Comparison of ENCODE assay signal across 18 cellular contexts in genomic region chr1:24935196-24935526, GRCh38. TPM values are rescaled to one million over a fixed set of nuclear protein-coding genes. Genes with fewer than 3 reads are reported as not detected.
DNase-seq lines count a peak whose midpoint lies in the region; ATAC-seq lines count a peak whose summit lies in the region.
"Had no signal": no experiment of that assay in that cellular context is flagged by ENCODE, and none has a peak within 500 bp of the region (broad histone marks: within the 10 kb centered on the region; RNA-seq: fewer than 3 reads in every experiment).

No MANE protein-coding gene starts in this region.

- no peak for ATAC-seq in activated naive CD4-positive, alpha-beta T cell treated with anti-CD3 and anti-CD28 coated beads, Interleukin-2, amount 50 U/mL, for 72 hours
- no peak for ATAC-seq in stimulated activated naive CD8-positive, alpha-beta T cell treated with anti-CD3 and anti-CD28 coated beads, Interleukin-15, amount 100 ng/mL, for 72 hours
- ATAC-seq: PC-3 had no signal

- peaks cover 19 to 37% (median 22%) of the 10 kb centered on the region in 3 donors for H3K4me1 Mint-ChIP-seq in IgD-negative memory B cell
- peaks cover 75% of the 10 kb centered on the region for H3K4me1 Mint-ChIP-seq in activated naive CD8-positive, alpha-beta T cell treated with anti-CD3 and anti-CD28 coated beads for 36 hours
- H3K4me1 Mint-ChIP-seq in stimulated activated naive CD8-positive, alpha-beta T cell treated with anti-CD3 and anti-CD28 coated beads, Interleukin-15, amount 100 ng/mL, for 72 hours = peaks cover 96% of the 10 kb centered on the region

- peak overlapping the region in 3 of 4 donors; percentile 59 to 89 (median 84) for H3K4me3 Mint-ChIP-seq in IgD-negative memory B cell
- H3K4me3 Mint-ChIP-seq in activated naive CD8-positive, alpha-beta T cell treated with anti-CD3 and anti-CD28 coated beads for 36 hours = no peak overlapping the region
- H3K4me3 Mint-ChIP-seq in stimulated activated naive CD8-positive, alpha-beta T cell treated with anti-CD3 and anti-CD28 coated beads, Interleukin-15, amount 100 ng/mL, for 72 hours = peak overlapping the region; percentile 51 to 54
- H3K4me3 Mint-ChIP-seq: CD4-positive, alpha-beta T cell had no signal

- H3K9me3 Mint-ChIP-seq in activated naive CD4-positive, alpha-beta T cell treated with anti-CD3 and anti-CD28 coated beads, Interleukin-2, amount 50 U/mL, for 72 hours = no peaks in the 10 kb centered on the region
- no peaks in the 10 kb centered on the region for H3K9me3 Mint-ChIP-seq in IgD-negative memory B cell
- no peaks in the 10 kb centered on the region for H3K9me3 Mint-ChIP-seq in activated naive CD8-positive, alpha-beta T cell treated with anti-CD3 and anti-CD28 coated beads for 36 hours
- H3K9me3 Mint-ChIP-seq in stimulated activated naive CD8-positive, alpha-beta T cell treated with anti-CD3 and anti-CD28 coated beads, Interleukin-15, amount 100 ng/mL, for 72 hours = no peaks in the 10 kb centered on the region
- H3K9me3 Mint-ChIP-seq: CD4-positive, alpha-beta T cell had no signal

- peaks cover 6 to 29% of the 10 kb centered on the region in 2 donors for H3K36me3 Mint-ChIP-seq in activated naive CD4-positive, alpha-beta T cell treated with anti-CD3 and anti-CD28 coated beads, Interleukin-2, amount 50 U/mL, for 72 hours
- no peaks in the 10 kb centered on the region for H3K36me3 Mint-ChIP-seq in IgD-negative memory B cell
- H3K36me3 Mint-ChIP-seq in activated naive CD8-positive, alpha-beta T cell treated with anti-CD3 and anti-CD28 coated beads for 36 hours = peaks cover 57% of the 10 kb centered on the region

- H3K27me3 Mint-ChIP-seq in IgD-negative memory B cell = no peaks in the 10 kb centered on the region
- H3K27me3 Mint-ChIP-seq in activated naive CD8-positive, alpha-beta T cell treated with anti-CD3 and anti-CD28 coated beads for 36 hours = no peaks in the 10 kb centered on the region
- no peaks in the 10 kb centered on the region for H3K27me3 Mint-ChIP-seq in stimulated activated naive CD8-positive, alpha-beta T cell treated with anti-CD3 and anti-CD28 coated beads, Interleukin-15, amount 100 ng/mL, for 72 hours
- H3K27me3 Mint-ChIP-seq: CD4-positive, alpha-beta T cell had no signal

- DNase-seq in activated naive CD4-positive, alpha-beta T cell treated with anti-CD3 and anti-CD28 coated beads, Interleukin-2, amount 50 U/mL, for 72 hours (ENCODE audit: low spot score in 2 of 2) = no peak
- no peak for DNase-seq in activated naive CD4-positive, alpha-beta T cell (lab: John Stamatoyannopoulos, UW)
- DNase-seq in activated naive CD8-positive, alpha-beta T cell treated with anti-CD3 and anti-CD28 coated beads for 36 hours = no peak
- no peak for DNase-seq in stimulated activated naive CD8-positive, alpha-beta T cell treated with anti-CD3 and anti-CD28 coated beads, Interleukin-15, amount 100 ng/mL, for 72 hours
- DNase-seq in SW 1271 (lab: John Stamatoyannopoulos, UW) (no peak), EL (no peak)
- DNase-seq: Calu3; CD4-positive, alpha-beta T cell; HCEC 1CT; KBM-7; MV-4-11; NCI-H187 treated with DMSO at 0.1 percent for 48 hours; NCI-H2171; NCI-H748 treated with DMSO at 0.1 percent for 48 hours; PC-3; SJCRH30 had no signal

- H3K27ac Mint-ChIP-seq in activated naive CD4-positive, alpha-beta T cell treated with anti-CD3 and anti-CD28 coated beads, Interleukin-2, amount 50 U/mL, for 72 hours = peak overlapping the region; percentile 60 to 91
- H3K27ac Mint-ChIP-seq in IgD-negative memory B cell = peak overlapping the region in 1 of 3 donors; percentile 74
- H3K27ac Mint-ChIP-seq in activated naive CD8-positive, alpha-beta T cell treated with anti-CD3 and anti-CD28 coated beads for 36 hours = peak overlapping the region; percentile 70
- no peak overlapping the region for H3K27ac Mint-ChIP-seq in stimulated activated naive CD8-positive, alpha-beta T cell treated with anti-CD3 and anti-CD28 coated beads, Interleukin-15, amount 100 ng/mL, for 72 hours
- H3K27ac Mint-ChIP-seq: CD4-positive, alpha-beta T cell had no signal

RNA-seq across cellular contexts. Expression of gene RUNX3, which starts 5.1 kb away (rescaled TPM):
- 100 to 1,000 TPM; 119 to 136 TPM for total RNA-seq in activated naive CD4-positive, alpha-beta T cell treated with anti-CD3 and anti-CD28 coated beads, Interleukin-2, amount 50 U/mL, for 72 hours
- 30.1 TPM for polyA plus RNA-seq in IgD-negative memory B cell
- total RNA-seq in activated naive CD8-positive, alpha-beta T cell treated with anti-CD3 and anti-CD28 coated beads for 36 hours = 100 to 1,000 TPM; 144 TPM
- total RNA-seq: NCI-H460 had no signal

Comparison
In these comparisons a context has a peak if more than half of its experiments do, and no peak if none do; other contexts are left out.
1. H3K27ac Mint-ChIP-seq: peak in activated naive CD4-positive, alpha-beta T cell treated with anti-CD3 and anti-CD28 coated beads, Interleukin-2, amount 50 U/mL, for 72 hours (2 of 2) and activated naive CD8-positive, alpha-beta T cell treated with anti-CD3 and anti-CD28 coated beads for 36 hours (single experiment); none in stimulated activated naive CD8-positive, alpha-beta T cell treated with anti-CD3 and anti-CD28 coated beads, Interleukin-15, amount 100 ng/mL, for 72 hours (0 of 2).